ENCODE assay signal across 23 cellular contexts in genomic region chr1:190126728-190127127, GRCh38.
"Had no signal": no experiment of that assay in that cellular context is flagged by ENCODE, and none has a peak within 500 bp of the region (broad histone marks: within the 10 kb centered on the region; RNA-seq: fewer than 3 reads in every experiment).

No MANE protein-coding gene starts in this region.

- H3K27ac ChIP-seq: HL-60, KMS-11, PC-9, Peyer's patch, SJCRH30, SK-N-MC had no signal

- DNase-seq: Kasumi-1; MM.1S; NCI-H1092 treated with DMSO at 0.1 percent for 48 hours; NCI-H1436; NCI-H1694 treated with DMSO at 0.1 percent for 48 hours; NCI-H1930; NCI-H2107; NCI-H2227 treated with DMSO at 0.1 percent for 48 hours; NCI-H524; NCI-H526 treated with DMSO at 0.1 percent for 48 hours; NK-92 treated with Interleukin-12 subunit alpha and Interleukin-12 subunit beta, amount 100 ng/mL, for 24 hours; PC-9; Peyer's patch; SHP77 treated with DMSO at 0.1 percent for 48 hours; SJCRH30; SW 1271; T-cell had no signal

- H3K4me3 Mint-ChIP-seq: IgD-negative memory B cell; T-cell; T-helper 1 cell treated with Interleukin-12 subunit alpha and Interleukin-12 subunit beta and Interleukin-4 antibody, amounts not matched to agents 30 μg/mL and 1 μg/mL, for 36 hours had no signal

- H3K27me3 Mint-ChIP-seq: IgD-negative memory B cell, T-cell had no signal

- H3K36me3 Mint-ChIP-seq: IgD-negative memory B cell, T-cell had no signal

- H3K4me3 ChIP-seq: K562, PC-9, Peyer's patch, SJCRH30, SK-N-MC had no signal

- H3K4me1 Mint-ChIP-seq: IgD-negative memory B cell, T-cell had no signal

- H3K27ac Mint-ChIP-seq: IgD-negative memory B cell; T-cell; T-helper 1 cell treated with Interleukin-12 subunit alpha and Interleukin-12 subunit beta and Interleukin-4 antibody, amounts not matched to agents 30 μg/mL and 1 μg/mL, for 36 hours had no signal

- H3K9me3 Mint-ChIP-seq: T-helper 1 cell treated with Interleukin-12 subunit alpha and Interleukin-12 subunit beta and Interleukin-4 antibody, amounts not matched to agents 30 μg/mL and 1 μg/mL, for 36 hours had no signal
